In genomic region chr20:61408951-61409740, GRCh38 we compare ENCODE assay signal across 37 cellular contexts.
"Had no signal": no experiment of that assay in that cellular context is flagged by ENCODE, and none has a peak within 500 bp of the region (broad histone marks: within the 10 kb centered on the region; RNA-seq: fewer than 3 reads in every experiment).

No MANE protein-coding gene starts in this region.

- H3K27ac Mint-ChIP-seq: activated B cell treated with CpG ODN at 0.5 μM for 24 hours; activated CD4-positive, alpha-beta memory T cell treated with anti-CD3 and anti-CD28 coated beads for 36 hours; activated CD8-positive, alpha-beta memory T cell treated with anti-CD3 and anti-CD28 coated beads, Interleukin-2, amount 10 ng/mL, durations not matched to agents 7 days and 5 days; activated CD8-positive, alpha-beta T cell treated with anti-CD3 and anti-CD28 coated beads, Interleukin-2, amount 10 ng/mL, durations not matched to agents 7 days and 5 days; activated naive CD4-positive, alpha-beta T cell treated with anti-CD3 and anti-CD28 coated beads for 36 hours; activated naive CD4-positive, alpha-beta T cell treated with anti-CD3 and anti-CD28 coated beads, Interleukin-2, amount 50 U/mL, for 24 hours; activated naive CD8-positive, alpha-beta T cell treated with anti-CD3 and anti-CD28 coated beads for 36 hours; activated naive CD8-positive, alpha-beta T cell treated with anti-CD3 and anti-CD28 coated beads, Interleukin-2, amount 50 U/mL, for 24 hours; activated T-helper 1 cell treated with anti-CD3 and anti-CD28 coated beads, Interleukin-12 subunit alpha, Interleukin-12 subunit beta, Interleukin-2, Interleukin-4 antibody, amounts not matched to agents 30 ng/mL and 10 ng/mL and 1 ng/mL, durations not matched to agents 14 hours and 24 hours and 36 hours; activated T-helper 2 cell treated with anti-CD3 and anti-CD28 coated beads, Interferon-gamma antibody, Interleukin-2, Interleukin-4, amounts not matched to agents 10 μg/mL and 5 μg/mL and 100 μg/mL, durations not matched to agents 14 hours and 24 hours and 36 hours; dendritic cell treated with granulocyte-macrophage colony-stimulating factor and Interleukin-4, amounts not matched to agents 40 ng/mL and 50 ng/mL, for 4 days; endodermal cell; T-helper 17 cell; T-helper 2 cell treated with Interferon-gamma antibody and Interleukin-4, amounts not matched to agents 5 μg/mL and 100 μg/mL, for 36 hours had no signal

- H3K27ac ChIP-seq: adrenal gland, ascending aorta, breast epithelium, cardiac muscle cell, colonic mucosa, dorsolateral prefrontal cortex, WERI-Rb-1 had no signal

- H3K4me3 Mint-ChIP-seq: activated B cell treated with CpG ODN at 0.5 μM for 24 hours; activated CD4-positive, alpha-beta memory T cell treated with anti-CD3 and anti-CD28 coated beads for 36 hours; activated CD8-positive, alpha-beta memory T cell treated with anti-CD3 and anti-CD28 coated beads, Interleukin-2, amount 10 ng/mL, durations not matched to agents 7 days and 5 days; activated CD8-positive, alpha-beta T cell treated with anti-CD3 and anti-CD28 coated beads, Interleukin-2, amount 10 ng/mL, durations not matched to agents 7 days and 5 days; activated naive CD4-positive, alpha-beta T cell treated with anti-CD3 and anti-CD28 coated beads for 36 hours; activated naive CD4-positive, alpha-beta T cell treated with anti-CD3 and anti-CD28 coated beads, Interleukin-2, amount 50 U/mL, for 24 hours; activated naive CD8-positive, alpha-beta T cell treated with anti-CD3 and anti-CD28 coated beads for 36 hours; activated naive CD8-positive, alpha-beta T cell treated with anti-CD3 and anti-CD28 coated beads, Interleukin-2, amount 50 U/mL, for 24 hours; activated T-helper 1 cell treated with anti-CD3 and anti-CD28 coated beads, Interleukin-12 subunit alpha, Interleukin-12 subunit beta, Interleukin-2, Interleukin-4 antibody, amounts not matched to agents 30 ng/mL and 10 ng/mL and 1 ng/mL, durations not matched to agents 14 hours and 24 hours and 36 hours; brain; dendritic cell treated with granulocyte-macrophage colony-stimulating factor and Interleukin-4, amounts not matched to agents 40 ng/mL and 50 ng/mL, for 4 days; endodermal cell; T-helper 17 cell; T-helper 2 cell treated with Interferon-gamma antibody and Interleukin-4, amounts not matched to agents 5 μg/mL and 100 μg/mL, for 36 hours had no signal

- ATAC-seq: activated CD4-positive, CD25-positive, alpha-beta regulatory T cell treated with anti-CD3 and anti-CD28 coated beads, Interleukin-2, amount 50 U/mL, for 24 hours; activated CD8-positive, alpha-beta memory T cell treated with anti-CD3 and anti-CD28 coated beads, Interleukin-2, amount 10 ng/mL, durations not matched to agents 7 days and 5 days; activated CD8-positive, alpha-beta T cell treated with anti-CD3 and anti-CD28 coated beads, Interleukin-2, amount 10 ng/mL, durations not matched to agents 7 days and 5 days; esophagus mucosa; T-helper 17 cell had no signal

- H3K4me1 ChIP-seq: adrenal gland, ascending aorta, breast epithelium, colonic mucosa had no signal

- H3K9me3 Mint-ChIP-seq: activated CD4-positive, alpha-beta memory T cell treated with anti-CD3 and anti-CD28 coated beads for 36 hours; activated naive CD4-positive, alpha-beta T cell treated with anti-CD3 and anti-CD28 coated beads, Interleukin-2, amount 50 U/mL, for 24 hours had no signal

- H3K27me3 Mint-ChIP-seq: activated B cell treated with CpG ODN at 0.5 μM for 24 hours; activated CD4-positive, alpha-beta memory T cell treated with anti-CD3 and anti-CD28 coated beads for 36 hours; activated CD8-positive, alpha-beta memory T cell treated with anti-CD3 and anti-CD28 coated beads, Interleukin-2, amount 10 ng/mL, durations not matched to agents 7 days and 5 days; activated naive CD8-positive, alpha-beta T cell treated with anti-CD3 and anti-CD28 coated beads for 36 hours; activated naive CD8-positive, alpha-beta T cell treated with anti-CD3 and anti-CD28 coated beads, Interleukin-2, amount 50 U/mL, for 24 hours; brain; T-helper 17 cell had no signal

- H3K4me3 ChIP-seq: adrenal gland, ascending aorta, breast epithelium, cardiac muscle cell, colonic mucosa, dorsolateral prefrontal cortex had no signal

- H3K9me3 ChIP-seq: adrenal gland, ascending aorta, colonic mucosa had no signal

- H3K27me3 ChIP-seq: adrenal gland, ascending aorta, breast epithelium, cardiac muscle cell, colonic mucosa, dorsolateral prefrontal cortex had no signal

- DNase-seq: activated B cell treated with CpG ODN at 0.5 μM for 24 hours; activated CD4-positive, alpha-beta memory T cell treated with anti-CD3 and anti-CD28 coated beads for 36 hours; activated CD4-positive, alpha-beta T cell treated with anti-CD3 and anti-CD28 coated beads for 48 hours; activated CD4-positive, alpha-beta T cell treated with anti-CD3 and anti-CD28 coated beads, Interleukin-2, amount 50 U/mL, for 1 hour; activated CD8-positive, alpha-beta memory T cell treated with anti-CD3 and anti-CD28 coated beads, Interleukin-2, amount 10 ng/mL, durations not matched to agents 7 days and 5 days; activated CD8-positive, alpha-beta memory T cell treated with anti-CD3 and anti-CD28 coated beads, Interleukin-2, amount 50 U/mL, for 4 hours; activated CD8-positive, alpha-beta T cell treated with anti-CD3 and anti-CD28 coated beads, Interleukin-2, amount 10 ng/mL, durations not matched to agents 7 days and 5 days; activated effector memory CD4-positive, alpha-beta T cell treated with anti-CD3 and anti-CD28 coated beads, Interleukin-2, amount 50 U/mL, for 16 hours; activated naive CD4-positive, alpha-beta T cell treated with anti-CD3 and anti-CD28 coated beads for 36 hours; activated naive CD8-positive, alpha-beta T cell treated with anti-CD3 and anti-CD28 coated beads for 36 hours; activated naive CD8-positive, alpha-beta T cell treated with anti-CD3 and anti-CD28 coated beads, Interleukin-2, amount 50 U/mL, for 24 hours; activated T-cell treated with anti-CD3 and anti-CD28 coated beads, Interleukin-2, amount 50 U/mL, for 1 hour; activated T-cell treated with anti-CD3 and anti-CD28 coated beads, Interleukin-2, amount 50 U/mL, for 48 hours; adrenal gland; amygdala; central memory CD4-positive, alpha-beta T cell; cerebellar nuclear complex; colonic mucosa; dorsolateral prefrontal cortex; effector memory CD4-positive, alpha-beta T cell; endodermal cell; foreskin fibroblast; T-helper 1 cell; T-helper 17 cell; T1000; WERI-Rb-1 had no signal

- H3K4me1 Mint-ChIP-seq: activated B cell treated with CpG ODN at 0.5 μM for 24 hours; activated CD8-positive, alpha-beta memory T cell treated with anti-CD3 and anti-CD28 coated beads, Interleukin-2, amount 10 ng/mL, durations not matched to agents 7 days and 5 days; activated naive CD4-positive, alpha-beta T cell treated with anti-CD3 and anti-CD28 coated beads, Interleukin-2, amount 50 U/mL, for 24 hours; activated naive CD8-positive, alpha-beta T cell treated with anti-CD3 and anti-CD28 coated beads for 36 hours; activated naive CD8-positive, alpha-beta T cell treated with anti-CD3 and anti-CD28 coated beads, Interleukin-2, amount 50 U/mL, for 24 hours; T-helper 17 cell had no signal

- H3K36me3 ChIP-seq: adrenal gland, ascending aorta, breast epithelium, cardiac muscle cell, colonic mucosa, WERI-Rb-1 had no signal

- H3K36me3 Mint-ChIP-seq: activated CD4-positive, alpha-beta memory T cell treated with anti-CD3 and anti-CD28 coated beads for 36 hours; activated CD8-positive, alpha-beta memory T cell treated with anti-CD3 and anti-CD28 coated beads, Interleukin-2, amount 10 ng/mL, durations not matched to agents 7 days and 5 days; activated naive CD4-positive, alpha-beta T cell treated with anti-CD3 and anti-CD28 coated beads, Interleukin-2, amount 50 U/mL, for 24 hours; activated naive CD8-positive, alpha-beta T cell treated with anti-CD3 and anti-CD28 coated beads for 36 hours had no signal
